In genomic region chr3:61940241-61940640, GRCh38 we compare ENCODE assay signal across 19 cellular contexts.
DNase-seq lines count a peak whose midpoint lies in the region; ATAC-seq, FAIRE-seq and TF ChIP-seq lines count a peak whose summit lies in the region.
"Had no signal": no experiment of that assay in that cellular context is flagged by ENCODE, and none has a peak within 500 bp of the region (broad histone marks: within the 10 kb centered on the region; RNA-seq: fewer than 3 reads in every experiment).

No MANE protein-coding gene starts in this region.

- no peak overlapping the region for H3K4me2 ChIP-seq in GM23338
- H3K4me2 ChIP-seq in neural cell (ENCODE audit: low read length): no peak overlapping the region
- no peak overlapping the region for H3K4me2 ChIP-seq in GM23248 (ENCODE audit: unreplicated experiment)
- H3K4me2 ChIP-seq: BLaER1 had no signal

- H3K27me3 ChIP-seq in GM23338 (ENCODE audit: insufficient read depth): no peaks in the 10 kb centered on the region
- H3K27me3 ChIP-seq in neural cell (ENCODE audit: insufficient read depth, low read depth, low read length): no peaks in the 10 kb centered on the region
- H3K27me3 ChIP-seq in GM23248 (replicated peaks; ENCODE audit: insufficient read depth): no peaks in the 10 kb centered on the region
- H3K27me3 ChIP-seq: BLaER1 had no signal

- H3K4me1 ChIP-seq in GM23338 (ENCODE audit: insufficient read depth): peaks cover 35% of the 10 kb centered on the region
- H3K4me1 ChIP-seq in kidney (ENCODE audit: control insufficient read depth in 1 of 2, insufficient read depth in 1 of 2, low read depth in 1 of 2, low read length in 2 of 2): peaks cover 0 to 6% of the 10 kb centered on the region in 2 donors
- H3K4me1 ChIP-seq in GM23248 (ENCODE audit: insufficient read depth): no peaks in the 10 kb centered on the region
- H3K4me1 ChIP-seq in mucosa of descending colon (ENCODE audit: low read depth): peaks cover 5% of the 10 kb centered on the region

- H3K9me3 ChIP-seq in kidney (ENCODE audit: control insufficient read depth in 1 of 2, low read length in 2 of 2) (no peaks in the 10 kb centered on the region), neural cell (ENCODE audit: low read length) (peaks cover 3% of the 10 kb centered on the region), GM23248 (ENCODE audit: low read depth) (no peaks in the 10 kb centered on the region), mucosa of descending colon (no peaks in the 10 kb centered on the region)

- H3K36me3 ChIP-seq in GM23338 (ENCODE audit: insufficient read depth) (no peaks in the 10 kb centered on the region), kidney (ENCODE audit: control insufficient read depth in 1 of 2, insufficient read depth in 2 of 2, low read length in 2 of 2) (no peaks in the 10 kb centered on the region), neural cell (ENCODE audit: insufficient read depth, low read length) (no peaks in the 10 kb centered on the region), GM23248 (ENCODE audit: low read depth) (no peaks in the 10 kb centered on the region), mucosa of descending colon (ENCODE audit: low read depth) (no peaks in the 10 kb centered on the region)
- H3K36me3 ChIP-seq: BLaER1 had no signal

- H3K79me2 ChIP-seq in GM23338 (replicated peaks; ENCODE audit: insufficient read depth) (peaks cover 63% of the 10 kb centered on the region), neural cell (replicated peaks; ENCODE audit: insufficient read depth, low read length) (no peaks in the 10 kb centered on the region), GM23248 (ENCODE audit: insufficient read depth) (peaks cover 4% of the 10 kb centered on the region; the same call in 1 of the 2 replicates)

- H3K9me3 Mint-ChIP-seq in GM23338 (no peaks in the 10 kb centered on the region), WTC11 (peaks cover 2% of the 10 kb centered on the region)
- H3K9me3 Mint-ChIP-seq: H9 had no signal

- H3K4me3 ChIP-seq in GM23338: no peak overlapping the region
- H3K4me3 ChIP-seq in kidney (ENCODE audit: low read length in 2 of 2): no peak overlapping the region
- H3K4me3 ChIP-seq in neural cell (ENCODE audit: low read length): no peak overlapping the region
- no peak overlapping the region for H3K4me3 ChIP-seq in GM23248
- no peak overlapping the region for H3K4me3 ChIP-seq in mucosa of descending colon
- H3K4me3 ChIP-seq: BLaER1, GM12878 had no signal

- H2AFZ ChIP-seq in GM23338 (no peak overlapping the region), neural cell (ENCODE audit: low read depth, low read length) (no peak overlapping the region), GM23248 (no peak overlapping the region)

- H3K9me2 ChIP-seq in GM23338 (ENCODE audit: insufficient read depth): peaks cover 4% of the 10 kb centered on the region; the same call in 1 of the 2 replicates
- no peaks in the 10 kb centered on the region for H3K9me2 ChIP-seq in neural cell (ENCODE audit: insufficient read depth, low read length)
- no peaks in the 10 kb centered on the region for H3K9me2 ChIP-seq in GM23248 (ENCODE audit: insufficient read depth)

- intact Hi-C loops in kidney (cut with DNase I): no loop called here
- intact Hi-C loops in mucosa of descending colon (cut with DNase I, micrococcal nuclease): no loop called here

- 94 to 100% methylated on average over 1 of the region's 1 CpG for WGBS in GM23248 (ENCODE audit: low coverage in 1 of 2, low lambda C conversion rate in 2 of 2, missing lambda C conversion rate in 2 of 2), 2 experiments

- H3K36me3 Mint-ChIP-seq in GM23338 (ENCODE audit: low read depth) (peaks cover 9% of the 10 kb centered on the region), WTC11 (peaks cover 5% of the 10 kb centered on the region)
- H3K36me3 Mint-ChIP-seq: CD4-positive, CD25-positive, alpha-beta regulatory T cell had no signal

- H3K4me3 Mint-ChIP-seq in GM23338: no peak overlapping the region
- no peak overlapping the region for H3K4me3 Mint-ChIP-seq in WTC11
- H3K4me3 Mint-ChIP-seq: CD4-positive, CD25-positive, alpha-beta regulatory T cell; H9 had no signal

- H3K27ac Mint-ChIP-seq in GM23338 (0 out of 2 replicates have a peak overlapping the region, but pooled peaks have one; percentile 13), WTC11 (peak overlapping the region; percentile 54)
- H3K27ac Mint-ChIP-seq: CD4-positive, CD25-positive, alpha-beta regulatory T cell; H9 had no signal

- DNase-seq in GM23338 (ENCODE audit: low spot score) (no peak), WTC11 (ENCODE audit: low spot score) (no peak), kidney (no peak), NCI-H128 (lab: John Stamatoyannopoulos, UW; ENCODE audit: unreplicated experiment) (no peak), GM23248 (no peak), mucosa of descending colon (no peak)
- no peak for DNase-seq in activated effector memory CD4-positive, alpha-beta T cell treated with Interleukin-2 at 50 U/mL for 16 hours
- DNase-seq: 8988T; AML-193; Calu3; CD4-positive, CD25-positive, alpha-beta regulatory T cell; DMS 273 treated with DMSO at 0.1 percent for 48 hours; GOT3; H9 had no signal

- POLR2A ChIA-PET in WTC11 (lab: Charles Lee): no interaction called here

- CTCF ChIA-PET in WTC11 (lab: Charles Lee): no interaction called here

- H3K9ac ChIP-seq in kidney (ENCODE audit: low read length in 2 of 2) (no peak overlapping the region), neural cell (ENCODE audit: low read length) (no peak overlapping the region), GM23248 (no peak overlapping the region)
- H3K9ac ChIP-seq: BLaER1 had no signal

- H3K4me1 Mint-ChIP-seq in GM23338 (peaks cover 64% of the 10 kb centered on the region), WTC11 (peaks cover 46% of the 10 kb centered on the region)
- H3K4me1 Mint-ChIP-seq: CD4-positive, CD25-positive, alpha-beta regulatory T cell had no signal

- H3K27me3 Mint-ChIP-seq in GM23338 (ENCODE audit: insufficient read depth, low read depth, poor library complexity) (peaks cover 3% of the 10 kb centered on the region), WTC11 (ENCODE audit: low read depth) (no peaks in the 10 kb centered on the region)
- H3K27me3 Mint-ChIP-seq: CD4-positive, CD25-positive, alpha-beta regulatory T cell had no signal

- no peak for TF ChIP-seq RAD21 in neural cell (conservative IDR thresholded peaks at IDR 0.05)

- no peak for ATAC-seq in GM23338
- ATAC-seq in WTC11: no peak
- no peak for ATAC-seq in mucosa of descending colon
- ATAC-seq: GM12878, HepG2 had no signal

- H3K27ac ChIP-seq in GM23338 (ENCODE audit: low read depth): peak overlapping the region; percentile 8; the same call in 1 of the 2 replicates
- H3K27ac ChIP-seq in kidney (ENCODE audit: low read depth in 2 of 2, low read length in 2 of 2): peak overlapping the region in 1 of 2 donors; percentile 35
- H3K27ac ChIP-seq in neural cell (ENCODE audit: low read length): peak overlapping the region; percentile 74
- H3K27ac ChIP-seq in GM23248: no peak overlapping the region
- H3K27ac ChIP-seq: BLaER1 had no signal

- H3F3A ChIP-seq in GM23338 (replicated peaks; ENCODE audit: low read depth) (no peaks in the 10 kb centered on the region), neural cell (ENCODE audit: insufficient read depth, low read length, poor library complexity, severe bottlenecking) (no peaks in the 10 kb centered on the region), GM23248 (ENCODE audit: insufficient read depth) (no peaks in the 10 kb centered on the region)

- FAIRE-seq in kidney (lab: Jason Lieb, UNC): peak; percentile 66
- FAIRE-seq: GM12878, HepG2, HTR-8/SVneo had no signal

- in situ Hi-C loops in GM23248 (cut with MboI): no loop called here

- H4K20me1 ChIP-seq in GM23338 (replicated peaks; ENCODE audit: insufficient read depth): no peaks in the 10 kb centered on the region; the same call in 1 of the 2 replicates
- H4K20me1 ChIP-seq in neural cell (ENCODE audit: insufficient read depth): no peaks in the 10 kb centered on the region
- no peaks in the 10 kb centered on the region for H4K20me1 ChIP-seq in GM23248 (ENCODE audit: insufficient read depth)
- H4K20me1 ChIP-seq: BLaER1 had no signal

- TF ChIP-seq CTCF in GM23338 (conservative IDR thresholded peaks at IDR 0.05; ENCODE audit: low read depth in 2 of 2) (no peak), WTC11 (IDR thresholded peaks at IDR 0.05) (no peak), kidney (IDR thresholded peaks at IDR 0.05; ENCODE audit: borderline replicate concordance, extremely low read depth, insufficient read depth) (no peak), neural cell (IDR thresholded peaks at IDR 0.05; ENCODE audit: poor library complexity, severe bottlenecking) (no peak), mucosa of descending colon (IDR thresholded peaks at IDR 0.05) (no peak)

- no peak for TF ChIP-seq EP300 in neural cell (conservative IDR thresholded peaks at IDR 0.05; ENCODE audit: poor library complexity, severe bottlenecking)

TF ChIP-seq in WTC11, 78 proteins besides CTCF, POLR2A, EP300 and RAD21:
- TF ChIP-seq HMGA2 (CRISPR knock-in tag; IDR thresholded peaks at IDR 0.05): no peak
TF ChIP-seq in WTC11: peak in this region for 0.

TF ChIP-seq in neural cell, 6 proteins besides CTCF, POLR2A, EP300 and RAD21 (continues in another document):
- TF ChIP-seq EZH2 (IDR thresholded peaks at IDR 0.05; ENCODE audit: borderline replicate concordance, insufficient read depth, low read length, poor library complexity, severe bottlenecking) (no peak), TAF1 (IDR thresholded peaks at IDR 0.05; ENCODE audit: low read depth) (no peak), MXI1 (conservative IDR thresholded peaks at IDR 0.05; ENCODE audit: poor library complexity, severe bottlenecking) (no peak), SMC3 (conservative IDR thresholded peaks at IDR 0.05; ENCODE audit: poor library complexity) (no peak), POLR2AphosphoS5 (IDR thresholded peaks at IDR 0.05) (no peak)
